13 cellular contexts compared by ENCODE assay signal in the genomic region with DNA sequence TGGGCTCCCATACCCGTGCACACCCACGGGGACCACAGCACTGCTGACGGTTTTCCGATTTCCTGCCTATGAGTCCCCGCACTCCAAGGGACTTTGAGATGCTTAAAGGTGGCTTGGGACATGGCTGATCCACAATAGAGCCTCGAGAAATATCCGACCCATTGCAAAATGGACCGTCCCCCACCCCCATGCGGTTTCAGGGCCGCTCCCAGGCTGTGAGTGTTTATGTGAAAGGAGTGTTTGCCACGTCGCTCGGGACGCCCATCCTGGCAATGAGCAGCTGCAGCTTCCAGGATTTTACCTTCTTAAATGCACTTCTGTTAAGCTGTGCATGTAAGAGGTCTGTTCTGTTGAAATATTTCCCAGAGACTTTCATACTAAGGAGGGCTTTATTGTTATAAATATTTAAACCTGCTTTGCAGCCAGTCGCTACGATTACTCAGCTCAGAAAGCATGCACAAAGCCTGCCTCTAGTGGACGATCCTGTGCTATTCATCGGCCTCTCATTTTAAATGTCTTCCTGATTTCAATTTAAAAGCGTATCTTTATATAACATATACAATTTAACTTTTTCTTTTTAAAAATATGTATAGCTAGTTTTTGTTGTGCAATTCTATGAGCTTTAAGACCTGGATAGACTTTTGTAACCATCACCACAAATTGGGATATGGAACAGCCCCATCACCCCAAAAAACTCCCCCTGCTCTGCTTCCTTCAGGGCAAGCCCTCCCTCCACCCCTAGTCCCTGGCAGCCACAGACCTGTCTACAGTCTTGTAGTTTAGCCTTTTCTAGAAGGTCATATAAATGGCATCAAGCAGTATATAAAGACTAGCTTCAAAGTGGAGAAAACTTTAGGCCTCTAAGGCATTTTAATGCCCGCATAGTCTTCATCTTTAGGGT.
DNase-seq lines count a peak whose midpoint lies in the region; ATAC-seq, FAIRE-seq and TF ChIP-seq lines count a peak whose summit lies in the region.
"Had no signal": no experiment of that assay in that cellular context is flagged by ENCODE, and none has a peak within 500 bp of the region (broad histone marks: within the 10 kb centered on the region; RNA-seq: fewer than 3 reads in every experiment).

No MANE protein-coding gene starts in this region.

- H3K27me3 ChIP-seq in right lobe of liver, result no peaks in the 10 kb centered on the region

- no peaks in the 10 kb centered on the region for H3K27me3 Mint-ChIP-seq in activated CD4-positive, alpha-beta T cell treated with anti-CD3 and anti-CD28 coated beads, Interleukin-2, amount 10 ng/mL, durations not matched to agents 24 days and 14 days
- H3K27me3 Mint-ChIP-seq in activated CD8-positive, alpha-beta memory T cell treated with anti-CD3 and anti-CD28 coated beads, Interleukin-2, amount 10 ng/mL, durations not matched to agents 7 days and 5 days, result no peaks in the 10 kb centered on the region
- H3K27me3 Mint-ChIP-seq: memory B cell had no signal

- H3K9me3 ChIP-seq in right lobe of liver (no peaks in the 10 kb centered on the region), kidney (ENCODE audit: control insufficient read depth in 1 of 2, low read length in 2 of 2) (no peaks in the 10 kb centered on the region)

- H3K4me3 ChIP-seq in right lobe of liver (no peak overlapping the region), kidney (ENCODE audit: low read length in 2 of 2) (no peak overlapping the region)

- TF ChIP-seq CTCF in right lobe of liver (IDR thresholded peaks at IDR 0.05), result peak in 3 of 4 donors; percentile 19 to 24 (median 24)
- TF ChIP-seq CTCF in kidney (IDR thresholded peaks at IDR 0.05; ENCODE audit: borderline replicate concordance, extremely low read depth, insufficient read depth), result no peak

- no peaks in the 10 kb centered on the region for H3K4me1 Mint-ChIP-seq in activated CD4-positive, alpha-beta T cell treated with anti-CD3 and anti-CD28 coated beads, Interleukin-2, amount 10 ng/mL, durations not matched to agents 24 days and 14 days
- H3K4me1 Mint-ChIP-seq in activated CD8-positive, alpha-beta memory T cell treated with anti-CD3 and anti-CD28 coated beads, Interleukin-2, amount 10 ng/mL, durations not matched to agents 7 days and 5 days, result no peaks in the 10 kb centered on the region
- H3K4me1 Mint-ChIP-seq: memory B cell had no signal

- H3K27ac Mint-ChIP-seq in activated CD4-positive, alpha-beta T cell treated with anti-CD3 and anti-CD28 coated beads, Interleukin-2, amount 10 ng/mL, durations not matched to agents 24 days and 14 days, result no peak overlapping the region
- no peak overlapping the region for H3K27ac Mint-ChIP-seq in activated CD8-positive, alpha-beta memory T cell treated with anti-CD3 and anti-CD28 coated beads, Interleukin-2, amount 10 ng/mL, durations not matched to agents 7 days and 5 days
- H3K27ac Mint-ChIP-seq: memory B cell had no signal

- no peak overlapping the region for H3K27ac ChIP-seq in right lobe of liver
- no peak overlapping the region for H3K27ac ChIP-seq in kidney (ENCODE audit: low read depth in 2 of 2, low read length in 2 of 2)

- intact Hi-C loops in activated CD4-positive, alpha-beta T cell treated with anti-CD3 and anti-CD28 coated beads, Interleukin-2, amount 10 ng/mL, durations not matched to agents 24 days and 14 days (cut with micrococcal nuclease), result no loop called here
- intact Hi-C loops in right lobe of liver (cut with DNase I), result no loop called here
- intact Hi-C loops in kidney (cut with DNase I), result no loop called here

- peak; percentile 14 for DNase-seq in activated CD4-positive, alpha-beta T cell treated with anti-CD3 and anti-CD28 coated beads, Interleukin-2, amount 10 ng/mL, durations not matched to agents 24 days and 14 days
- DNase-seq in activated CD4-positive, alpha-beta T cell treated with anti-CD3 and anti-CD28 coated beads for 1 hour, result no peak
- DNase-seq in SK-N-DZ (ENCODE audit: low spot score) (peak; percentile 12), right lobe of liver (no peak), urothelium cell line (ENCODE audit: low spot score) (peak; percentile 3), kidney (no peak), NCI-H2107 (lab: John Stamatoyannopoulos, UW) (no peak)
- no peak for DNase-seq in activated CD8-positive, alpha-beta memory T cell treated with anti-CD3 and anti-CD28 coated beads, Interleukin-2, amount 10 ng/mL, durations not matched to agents 7 days and 5 days
- DNase-seq: amniotic stem cell, NCI-H1092, right cardiac atrium, T1000 had no signal

- H3K36me3 ChIP-seq in right lobe of liver, result no peaks in the 10 kb centered on the region
- H3K36me3 ChIP-seq in kidney (ENCODE audit: control insufficient read depth in 1 of 2, insufficient read depth in 2 of 2, low read length in 2 of 2), result no peaks in the 10 kb centered on the region

- H3K4me1 ChIP-seq in right lobe of liver, result no peaks in the 10 kb centered on the region
- H3K4me1 ChIP-seq in kidney (ENCODE audit: control insufficient read depth in 1 of 2, insufficient read depth in 1 of 2, low read depth in 1 of 2, low read length in 2 of 2), result no peaks in the 10 kb centered on the region

- FAIRE-seq in urothelium cell line (lab: Jason Lieb, UNC), result no peak
- no peak for FAIRE-seq in kidney (lab: Jason Lieb, UNC)

- H3K9ac ChIP-seq in kidney (ENCODE audit: low read length in 2 of 2), result no peak overlapping the region

- CTCF ChIA-PET in activated CD8-positive, alpha-beta memory T cell treated with anti-CD3 and anti-CD28 coated beads, Interleukin-2, amount 10 ng/mL, durations not matched to agents 7 days and 5 days (lab: Charles Lee), result no interaction called here

- no peak for ATAC-seq in right lobe of liver
- ATAC-seq in activated CD8-positive, alpha-beta memory T cell treated with anti-CD3 and anti-CD28 coated beads, Interleukin-2, amount 10 ng/mL, durations not matched to agents 7 days and 5 days, result no peak
- ATAC-seq: right cardiac atrium had no signal

- WGBS in right lobe of liver (ENCODE audit: insufficient coverage, low coverage, low lambda C conversion rate, missing lambda C conversion rate), result 44% methylated on average over 18 of the region's 20 CpGs

- no peaks in the 10 kb centered on the region for H3K36me3 Mint-ChIP-seq in activated CD4-positive, alpha-beta T cell treated with anti-CD3 and anti-CD28 coated beads, Interleukin-2, amount 10 ng/mL, durations not matched to agents 24 days and 14 days (ENCODE audit: low read depth)
- no peaks in the 10 kb centered on the region for H3K36me3 Mint-ChIP-seq in activated CD8-positive, alpha-beta memory T cell treated with anti-CD3 and anti-CD28 coated beads, Interleukin-2, amount 10 ng/mL, durations not matched to agents 7 days and 5 days
- H3K36me3 Mint-ChIP-seq: memory B cell had no signal

- no peaks in the 10 kb centered on the region for H3K9me3 Mint-ChIP-seq in activated CD4-positive, alpha-beta T cell treated with anti-CD3 and anti-CD28 coated beads, Interleukin-2, amount 10 ng/mL, durations not matched to agents 24 days and 14 days
- H3K9me3 Mint-ChIP-seq in activated CD8-positive, alpha-beta memory T cell treated with anti-CD3 and anti-CD28 coated beads, Interleukin-2, amount 10 ng/mL, durations not matched to agents 7 days and 5 days (ENCODE audit: low read depth), result peaks cover 3% of the 10 kb centered on the region

- no peak overlapping the region for H3K4me3 Mint-ChIP-seq in activated CD4-positive, alpha-beta T cell treated with anti-CD3 and anti-CD28 coated beads, Interleukin-2, amount 10 ng/mL, durations not matched to agents 24 days and 14 days
- no peak overlapping the region for H3K4me3 Mint-ChIP-seq in activated CD8-positive, alpha-beta memory T cell treated with anti-CD3 and anti-CD28 coated beads, Interleukin-2, amount 10 ng/mL, durations not matched to agents 7 days and 5 days
- H3K4me3 Mint-ChIP-seq: memory B cell had no signal

- TF ChIP-seq POLR2A in right lobe of liver (IDR thresholded peaks at IDR 0.05), result no peak

Comparison
In these comparisons a context has a peak if more than half of its experiments do, and no peak if none do; other contexts are left out.
1. DNase-seq: peak in activated CD4-positive, alpha-beta T cell treated with anti-CD3 and anti-CD28 coated beads, Interleukin-2, amount 10 ng/mL, durations not matched to agents 24 days and 14 days (single experiment), SK-N-DZ (single experiment) and urothelium cell line (single experiment); none in activated CD4-positive, alpha-beta T cell treated with anti-CD3 and anti-CD28 coated beads for 1 hour (single experiment), right lobe of liver (0 of 3), activated CD8-positive, alpha-beta memory T cell treated with anti-CD3 and anti-CD28 coated beads, Interleukin-2, amount 10 ng/mL, durations not matched to agents 7 days and 5 days (single experiment), kidney (single experiment) and NCI-H2107 (single experiment).